9 cellular contexts compared by ENCODE assay signal in genomic region chr2:45839388-45840251, GRCh38.
DNase-seq lines count a peak whose midpoint lies in the region; ATAC-seq and TF ChIP-seq lines count a peak whose summit lies in the region.
"Had no signal": no experiment of that assay in that cellular context is flagged by ENCODE, and none has a peak within 500 bp of the region (broad histone marks: within the 10 kb centered on the region; RNA-seq: fewer than 3 reads in every experiment).

No MANE protein-coding gene starts in this region.

- peaks cover 9% of the 10 kb centered on the region; the same call in 1 of the 2 replicates for H3K27me3 ChIP-seq in KMS-11 (ENCODE audit: insufficient read depth, low read depth)
- H3K27me3 ChIP-seq in heart right ventricle: no peaks in the 10 kb centered on the region

- 41 to 44% methylated on average over 14 of the region's 14 CpGs for WGBS in heart right ventricle, 2 donors

- no peak overlapping the region for H2AFZ ChIP-seq in KMS-11 (ENCODE audit: low read depth)

- no peak overlapping the region for H3K27ac ChIP-seq in KMS-11
- peak overlapping the region; percentile 22 for H3K27ac ChIP-seq in angular gyrus (ENCODE audit: low read depth, low read length)
- H3K27ac ChIP-seq in heart right ventricle: peak overlapping the region in 4 of 10 donors; percentile 16 to 60 (median 48)
- peak overlapping the region; percentile 1 for H3K27ac ChIP-seq in temporal lobe (ENCODE audit: low read depth, low read length)

- ATAC-seq in heart right ventricle: peak; percentile 39 to 70 (median 58)
- ATAC-seq in HG02759 (IDR thresholded peaks at IDR 0.05; ENCODE audit: unreplicated experiment): no peak
- no peak for ATAC-seq in HG03095 (IDR thresholded peaks at IDR 0.05; ENCODE audit: unreplicated experiment)
- ATAC-seq: activated naive CD4-positive, alpha-beta T cell treated with anti-CD3 and anti-CD28 coated beads, Interleukin-2, amount 50 U/mL, for 72 hours had no signal

- TF ChIP-seq CTCF in KMS-11 (conservative IDR thresholded peaks at IDR 0.05; ENCODE audit: low read depth, low read length) (no peak), heart right ventricle (IDR thresholded peaks at IDR 0.05) (no peak)

- DNase-seq in heart right ventricle: no peak
- DNase-seq in central memory CD4-positive, alpha-beta T cell: no peak
- DNase-seq: activated CD8-positive, alpha-beta memory T cell treated with anti-CD3 and anti-CD28 coated beads for 24 hours had no signal

- no peak overlapping the region for H3K9ac ChIP-seq in KMS-11

- H3K4me1 ChIP-seq in KMS-11 (ENCODE audit: low read depth, poor library complexity, severe bottlenecking): peaks cover 27% of the 10 kb centered on the region
- H3K4me1 ChIP-seq in heart right ventricle: peaks cover 8 to 58% (median 38%) of the 10 kb centered on the region in 9 donors

- no peaks in the 10 kb centered on the region for H3K79me2 ChIP-seq in KMS-11 (ENCODE audit: insufficient read depth, low read depth)

- H3K4me2 ChIP-seq in KMS-11: peak overlapping the region; percentile 58

- no peaks in the 10 kb centered on the region for H4K20me1 ChIP-seq in KMS-11 (ENCODE audit: insufficient read depth)

- no peak overlapping the region for H3K4me3 ChIP-seq in KMS-11 (IDR thresholded peaks at IDR 0.05; ENCODE audit: insufficient read depth, low read depth, low read length)
- H3K4me3 ChIP-seq in heart right ventricle: peak overlapping the region in 6 of 10 donors; percentile 5 to 30 (median 22)

- no peaks in the 10 kb centered on the region for H3K36me3 ChIP-seq in KMS-11 (ENCODE audit: insufficient read depth)
- no peaks in the 10 kb centered on the region for H3K36me3 ChIP-seq in heart right ventricle

- intact Hi-C loops in heart right ventricle (cut with DNase I): no loop called here

- H3K9me3 ChIP-seq in heart right ventricle: no peaks in the 10 kb centered on the region

Comparison
In these comparisons a context has a peak if more than half of its experiments do, and no peak if none do; other contexts are left out.
1. ATAC-seq: peak in heart right ventricle (8 of 8); none in HG02759 (single experiment) and HG03095 (single experiment).